Comparison of ENCODE assay signal across 8 cellular contexts in the genomic region with DNA sequence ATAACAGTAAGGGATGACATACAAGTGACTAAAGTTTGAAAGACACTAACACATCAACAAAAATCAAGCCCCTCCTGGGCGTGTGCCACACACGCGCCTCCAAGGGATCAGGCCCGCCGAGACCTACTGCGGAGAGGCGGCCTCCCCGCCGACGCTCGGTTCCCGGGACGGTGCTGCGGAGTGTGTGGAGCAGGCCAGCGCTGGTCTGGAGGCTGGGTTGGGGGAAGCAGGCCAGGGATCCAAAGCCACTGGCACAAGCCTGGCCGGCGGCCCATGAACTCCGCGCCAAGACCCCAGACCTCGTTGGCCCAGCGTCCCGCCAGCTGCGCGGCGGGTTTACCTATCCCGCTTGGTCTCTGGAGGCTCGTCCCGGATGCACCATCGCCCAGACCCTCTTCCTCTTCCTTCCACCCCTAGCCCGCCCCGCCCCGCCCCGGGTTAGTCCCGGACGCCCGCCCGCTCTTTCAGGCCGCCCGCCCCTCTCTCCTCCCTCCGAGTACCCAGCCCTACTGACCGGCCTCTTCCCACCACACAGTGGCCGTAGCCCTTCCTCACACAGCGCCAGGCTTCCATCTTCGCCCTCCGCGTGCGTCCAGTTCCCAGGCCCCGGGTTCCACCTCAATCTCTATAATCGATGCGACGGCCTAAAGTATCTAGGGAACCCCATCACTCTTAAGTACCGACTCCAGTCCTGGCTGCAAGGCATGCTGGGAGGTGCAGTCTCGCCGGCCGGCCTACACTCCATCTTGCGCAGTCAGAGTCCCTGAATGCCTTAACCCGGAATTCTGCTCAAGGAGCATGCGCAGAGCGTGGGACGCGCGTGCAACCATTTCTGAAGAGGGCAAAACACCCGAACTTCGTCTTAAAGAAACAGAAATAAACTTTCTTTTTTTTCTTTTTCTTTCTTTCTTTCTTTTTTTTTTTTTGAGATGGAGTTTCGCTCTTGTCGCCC. TPM values are rescaled to one million over a fixed set of nuclear protein-coding genes. Genes with fewer than 3 reads are reported as not detected.
DNase-seq lines count a peak whose midpoint lies in the region; ATAC-seq and TF ChIP-seq lines count a peak whose summit lies in the region.

A gene with protein sequence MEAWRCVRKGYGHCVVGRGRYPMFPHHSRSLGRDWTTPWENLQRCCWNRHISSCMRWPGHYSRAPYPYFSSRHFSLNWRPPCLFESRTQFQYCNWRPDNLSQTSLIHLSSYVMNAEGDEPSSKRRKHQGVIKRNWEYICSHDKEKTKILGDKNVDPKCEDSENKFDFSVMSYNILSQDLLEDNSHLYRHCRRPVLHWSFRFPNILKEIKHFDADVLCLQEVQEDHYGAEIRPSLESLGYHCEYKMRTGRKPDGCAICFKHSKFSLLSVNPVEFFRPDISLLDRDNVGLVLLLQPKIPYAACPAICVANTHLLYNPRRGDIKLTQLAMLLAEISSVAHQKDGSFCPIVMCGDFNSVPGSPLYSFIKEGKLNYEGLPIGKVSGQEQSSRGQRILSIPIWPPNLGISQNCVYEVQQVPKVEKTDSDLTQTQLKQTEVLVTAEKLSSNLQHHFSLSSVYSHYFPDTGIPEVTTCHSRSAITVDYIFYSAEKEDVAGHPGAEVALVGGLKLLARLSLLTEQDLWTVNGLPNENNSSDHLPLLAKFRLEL (minus strand): TSS at position 769 of the 952 bp plus-strand sequence. CDS start 196 bp downstream, at position 573.

- CTCF ChIA-PET in CD8-positive, alpha-beta memory T cell (lab: Charles Lee), result no interaction called here

- H3K9me3 Mint-ChIP-seq in CD8-positive, alpha-beta memory T cell, result no peaks in the 10 kb centered on the region

- H3K4me1 Mint-ChIP-seq in CD8-positive, alpha-beta memory T cell, result peaks cover 38 to 49% (median 47%) of the 10 kb centered on the region in 3 donors

- TF ChIP-seq CTCF in lung (IDR thresholded peaks at IDR 0.05; ENCODE audit: control extremely low read depth, extremely low read depth), result no peak

- no peaks in the 10 kb centered on the region for H3K9me3 ChIP-seq in CD8-positive, alpha-beta memory T cell (ENCODE audit: low read length)
- no peaks in the 10 kb centered on the region for H3K9me3 ChIP-seq in lung (ENCODE audit: control insufficient read depth in 2 of 2, insufficient read depth in 1 of 2, low read length in 1 of 2)

- WGBS in lung, 2 donors, result 1% methylated on average over 62 to 66 of the region's 66 CpGs

- peak within 1 kb of the TSS; percentile 80 for H3K4me3 ChIP-seq in CD8-positive, alpha-beta memory T cell (ENCODE audit: low read length)
- H3K4me3 ChIP-seq in lung, result peak within 1 kb of the TSS; percentile 87

- peaks cover 13% of the 10 kb centered on the region for H3K4me1 ChIP-seq in CD8-positive, alpha-beta memory T cell (ENCODE audit: insufficient read depth, low read length)
- H3K4me1 ChIP-seq in lung (ENCODE audit: control insufficient read depth in 2 of 2, insufficient read depth in 2 of 2, low read length in 2 of 2), result peaks cover 0 to 3% of the 10 kb centered on the region in 2 donors

- peaks cover 0 to 1% of the 10 kb centered on the region in 2 donors for H3K27me3 Mint-ChIP-seq in CD8-positive, alpha-beta memory T cell

- H3K27ac ChIP-seq in CD8-positive, alpha-beta memory T cell (ENCODE audit: low read depth, low read length), result peak within 1 kb of the TSS; percentile 78
- H3K27ac ChIP-seq in lung (ENCODE audit: low read depth in 1 of 2, low read length in 1 of 2), result peak within 1 kb of the TSS; percentile 96

- H3K27me3 ChIP-seq in CD8-positive, alpha-beta memory T cell (ENCODE audit: insufficient read depth, low read length, poor library complexity, severe bottlenecking), result no peaks in the 10 kb centered on the region
- no peaks in the 10 kb centered on the region for H3K27me3 ChIP-seq in lung (ENCODE audit: control insufficient read depth, insufficient read depth)

- H3K36me3 Mint-ChIP-seq in CD8-positive, alpha-beta memory T cell, result peaks cover 0 to 33% (median 5%) of the 10 kb centered on the region in 3 donors

- ATAC-seq in GM19468 (IDR thresholded peaks at IDR 0.05; ENCODE audit: extremely low read depth, unreplicated experiment), result peak; percentile 62
- ATAC-seq in lung (ENCODE audit: insufficient read depth, low FRiP score), result peak; percentile 98

- POLR2A ChIA-PET in CD8-positive, alpha-beta memory T cell (lab: Charles Lee), result interaction anchor here (0.7 to 1.6 kb wide), 3 partner anchors 53 to 729 kb away, joined by 3 to 5 read pairs (median 4); no protein-coding TSS in a partner anchor

- peak; percentile 90 to 98 (median 94) for DNase-seq in CD8-positive, alpha-beta memory T cell
- DNase-seq in HS-5 (ENCODE audit: low read depth), result peak; percentile 90
- peak; percentile 92 for DNase-seq in NK-92 treated with Interleukin-12 subunit alpha and Interleukin-12 subunit beta, amount 100 ng/mL, for 24 hours (lab: John Stamatoyannopoulos, UW)
- peak; percentile 96 for DNase-seq in activated CD8-positive, alpha-beta memory T cell treated with anti-CD3 and anti-CD28 coated beads for 24 hours
- peak; percentile 93 for DNase-seq in effector CD8-positive, alpha-beta T cell (lab: John Stamatoyannopoulos, UW)
- peak; percentile 97 for DNase-seq in lung (ENCODE audit: low spot score)
- DNase-seq in stimulated activated CD4-positive, alpha-beta T cell treated with anti-CD3 and anti-CD28 coated beads, TNF-alpha, amount 100 ng/mL, for 4 hours (ENCODE audit: low read depth in 3 of 3), result peak; percentile 79 to 91 (median 89)

- peak within 1 kb of the TSS; percentile 93 to 100 (median 98) for H3K4me3 Mint-ChIP-seq in CD8-positive, alpha-beta memory T cell

- peak within 1 kb of the TSS; percentile 82 to 100 (median 99) for H3K27ac Mint-ChIP-seq in CD8-positive, alpha-beta memory T cell

- H3K36me3 ChIP-seq in CD8-positive, alpha-beta memory T cell (ENCODE audit: insufficient read depth, low read length), result no peaks in the 10 kb centered on the region
- H3K36me3 ChIP-seq in lung (ENCODE audit: control insufficient read depth in 2 of 2, insufficient read depth in 2 of 2, low read length in 2 of 2), result peaks cover 0 to 4% of the 10 kb centered on the region in 2 donors

RNA-seq across cellular contexts. Expression of the gene that starts here (rescaled TPM):
- 10 to 100 TPM; 41.2 to 42.5 TPM for total RNA-seq in CD8-positive, alpha-beta memory T cell
- polyA plus RNA-seq in CD8-positive, alpha-beta memory T cell, result 32.1 TPM
- total RNA-seq in lung, result 10 to 100 TPM; 35.4 to 53.7 TPM
- 10 to 100 TPM; 13.7 to 22.5 TPM for polyA plus RNA-seq in lung

Comparison
In these comparisons a context has a peak if more than half of its experiments do, and no peak if none do; other contexts are left out.
1. Peak in every context shown above with its lines: DNase-seq, ATAC-seq, H3K4me3 ChIP-seq and H3K27ac ChIP-seq.